Comparison of ENCODE assay signal across 31 cellular contexts in genomic region chr6:127844529-127844928, GRCh38. TPM values are rescaled to one million over a fixed set of nuclear protein-coding genes. Genes with fewer than 3 reads are reported as not detected.
"Had no signal": no experiment of that assay in that cellular context is flagged by ENCODE, and none has a peak within 500 bp of the region (broad histone marks: within the 10 kb centered on the region; RNA-seq: fewer than 3 reads in every experiment).

No MANE protein-coding gene starts in this region.

- H3K4me3 ChIP-seq: cardiac muscle cell, SJCRH30, SK-N-MC had no signal

- H3K27ac Mint-ChIP-seq: activated CD4-positive, alpha-beta T cell treated with anti-CD3 and anti-CD28 coated beads, Interleukin-2, amount 10 ng/mL, durations not matched to agents 24 days and 14 days; activated T-cell treated with anti-CD3 and anti-CD28 coated beads, Interleukin-2, amount 50 U/mL, for 72 hours; activated T-helper 17 cell treated with anti-CD3 and anti-CD28 coated beads, Interleukin-2, amount 50 U/mL, for 72 hours; T-helper 2 cell treated with Interferon-gamma antibody and Interleukin-4, amounts not matched to agents 5 μg/mL and 100 μg/mL, for 36 hours had no signal

- H3K4me3 Mint-ChIP-seq: activated CD4-positive, alpha-beta T cell treated with anti-CD3 and anti-CD28 coated beads, Interleukin-2, amount 10 ng/mL, durations not matched to agents 24 days and 14 days; activated CD8-positive, alpha-beta T cell treated with anti-CD3 and anti-CD28 coated beads for 36 hours; activated T-cell treated with anti-CD3 and anti-CD28 coated beads, Interleukin-2, amount 50 U/mL, for 72 hours; activated T-helper 17 cell treated with anti-CD3 and anti-CD28 coated beads, Interleukin-2, amount 50 U/mL, for 72 hours; central memory CD8-positive, alpha-beta T cell; T-helper 2 cell treated with Interferon-gamma antibody and Interleukin-4, amounts not matched to agents 5 μg/mL and 100 μg/mL, for 36 hours had no signal

- H3K4me1 ChIP-seq: SJCRH30 had no signal

- H3K9me3 ChIP-seq: SJCRH30 had no signal

- ATAC-seq: activated CD8-positive, alpha-beta T cell treated with anti-CD3 and anti-CD28 coated beads for 36 hours; activated T-cell treated with anti-CD3 and anti-CD28 coated beads, Interleukin-2, amount 50 U/mL, for 72 hours; activated T-helper 17 cell treated with anti-CD3 and anti-CD28 coated beads, Interleukin-2, amount 50 U/mL, for 72 hours; Panc1 had no signal

- H3K27me3 Mint-ChIP-seq: activated CD4-positive, alpha-beta T cell treated with anti-CD3 and anti-CD28 coated beads, Interleukin-2, amount 10 ng/mL, durations not matched to agents 24 days and 14 days; activated CD8-positive, alpha-beta T cell treated with anti-CD3 and anti-CD28 coated beads for 36 hours; activated T-helper 17 cell treated with anti-CD3 and anti-CD28 coated beads, Interleukin-2, amount 50 U/mL, for 72 hours; central memory CD8-positive, alpha-beta T cell had no signal

- DNase-seq: activated CD4-positive, alpha-beta T cell treated with anti-CD3 and anti-CD28 coated beads, Interleukin-2, amount 10 ng/mL, durations not matched to agents 24 days and 14 days; activated CD4-positive, alpha-beta T cell treated with anti-CD3 and anti-CD28 coated beads, Interleukin-2, amount 50 U/mL, for 4 hours; activated CD8-positive, alpha-beta T cell treated with anti-CD3 and anti-CD28 coated beads for 36 hours; activated effector memory CD4-positive, alpha-beta T cell treated with anti-CD3 and anti-CD28 coated beads, Interleukin-2, amount 50 U/mL, for 16 hours; activated naive CD4-positive, alpha-beta T cell; activated naive CD4-positive, alpha-beta T cell treated with anti-CD3 and anti-CD28 coated beads, Interleukin-2, amount 50 U/mL, for 16 hours; activated T-cell treated with anti-CD3 and anti-CD28 coated beads, Interleukin-2, amount 50 U/mL, for 1 hour; activated T-cell treated with anti-CD3 and anti-CD28 coated beads, Interleukin-2, amount 50 U/mL, for 72 hours; anterior cingulate cortex; Karpas-422; KBM-7; NCI-H1105; NCI-H1417 treated with DMSO at 0.1 percent for 48 hours; NCI-H187 treated with DMSO at 0.1 percent for 48 hours; NCI-H2081; NCI-H2171 treated with DMSO at 0.1 percent for 48 hours; NCI-H226; NCI-H446 treated with DMSO at 0.1 percent for 48 hours; NCI-H524; NCI-H69; SHP77; SJCRH30 had no signal

- H3K27ac ChIP-seq: cardiac muscle cell, SJCRH30, SK-N-MC had no signal

- H3K27me3 ChIP-seq: cardiac muscle cell, SJCRH30 had no signal

- H3K36me3 ChIP-seq: cardiac muscle cell had no signal

- FAIRE-seq: TTC549 had no signal

RNA-seq across cellular contexts. Expression of gene THEMIS, which starts 56.3 kb away (rescaled TPM):
- total RNA-seq: cardiac muscle cell, MCF 10A, RPMI7951 had no signal
